22 cellular contexts compared by ENCODE assay signal in genomic region chr7:4789194-4790077, GRCh38.
"Had no signal": no experiment of that assay in that cellular context is flagged by ENCODE, and none has a peak within 500 bp of the region (broad histone marks: within the 10 kb centered on the region; RNA-seq: fewer than 3 reads in every experiment).

No MANE protein-coding gene starts in this region.

- H3K27ac ChIP-seq: brain microvascular endothelial cell, esophagus muscularis mucosa, foreskin keratinocyte, left lung, neural progenitor cell, sigmoid colon had no signal

- H3K4me1 ChIP-seq: foreskin keratinocyte, neural progenitor cell had no signal

- H3K4me3 ChIP-seq: esophagus muscularis mucosa, left lung, lung, neural progenitor cell, sigmoid colon had no signal

- H3K36me3 Mint-ChIP-seq: natural killer cell had no signal

- H3K27me3 ChIP-seq: brain microvascular endothelial cell, esophagus muscularis mucosa, foreskin keratinocyte, left lung, neural progenitor cell, sigmoid colon had no signal

- DNase-seq: activated CD4-positive, alpha-beta T cell treated with anti-CD3 and anti-CD28 coated beads for 4 hours; activated CD4-positive, alpha-beta T cell treated with anti-CD3 and anti-CD28 coated beads, Interleukin-2, amount 50 U/mL, for 4 hours; activated naive CD4-positive, alpha-beta T cell; activated T-cell treated with anti-CD3 and anti-CD28 coated beads for 4 hours; activated T-cell treated with anti-CD3 and anti-CD28 coated beads, Interleukin-2, amount 50 U/mL, for 72 hours; brain microvascular endothelial cell; foreskin keratinocyte; mesendoderm; natural killer cell; small intestine; stimulated activated CD4-positive, alpha-beta T cell treated with anti-CD3 and anti-CD28 coated beads, Interleukin-4, amount 100 ng/mL, for 4 hours; stimulated activated CD8-positive, alpha-beta memory T cell treated with anti-CD3 and anti-CD28 coated beads, Interleukin-4, amount 100 ng/mL, for 48 hours; stimulated activated naive CD8-positive, alpha-beta T cell treated with anti-CD3 and anti-CD28 coated beads, Interleukin-15, amount 100 ng/mL, for 72 hours had no signal

- H2AFZ ChIP-seq: neural progenitor cell had no signal

- H3K4me3 Mint-ChIP-seq: activated T-cell treated with anti-CD3 and anti-CD28 coated beads, Interleukin-2, amount 50 U/mL, for 72 hours; dendritic cell treated with granulocyte-macrophage colony-stimulating factor and Interleukin-4, amounts not matched to agents 40 ng/mL and 50 ng/mL, for 4 days; natural killer cell; neural progenitor cell; stimulated activated memory B cell treated with anti-CD40 and anti-IgM and Interleukin-4, amounts not matched to agents 10 μg/mL and 1 μg/mL and 100 μg/mL, for 72 hours; stimulated activated naive CD8-positive, alpha-beta T cell treated with anti-CD3 and anti-CD28 coated beads, Interleukin-15, amount 100 ng/mL, for 72 hours; type B pancreatic cell had no signal

- H3K9me3 ChIP-seq: esophagus muscularis mucosa, left lung, sigmoid colon had no signal

- H3K4me2 ChIP-seq: neural progenitor cell had no signal

- H3K27ac Mint-ChIP-seq: activated naive CD4-positive, alpha-beta T cell treated with anti-CD3 and anti-CD28 coated beads, Interleukin-2, amount 50 U/mL, for 72 hours; activated T-cell treated with anti-CD3 and anti-CD28 coated beads, Interleukin-2, amount 50 U/mL, for 72 hours; dendritic cell treated with granulocyte-macrophage colony-stimulating factor and Interleukin-4, amounts not matched to agents 40 ng/mL and 50 ng/mL, for 4 days; stimulated activated memory B cell treated with anti-CD40 and anti-IgM and Interleukin-4, amounts not matched to agents 10 μg/mL and 1 μg/mL and 100 μg/mL, for 72 hours; type B pancreatic cell had no signal

- H3K36me3 ChIP-seq: neural progenitor cell had no signal

- H3K9me3 Mint-ChIP-seq: activated naive CD4-positive, alpha-beta T cell treated with anti-CD3 and anti-CD28 coated beads, Interleukin-2, amount 50 U/mL, for 72 hours; activated T-cell treated with anti-CD3 and anti-CD28 coated beads, Interleukin-2, amount 50 U/mL, for 72 hours; dendritic cell treated with granulocyte-macrophage colony-stimulating factor and Interleukin-4, amounts not matched to agents 40 ng/mL and 50 ng/mL, for 4 days; natural killer cell; neural progenitor cell; stimulated activated memory B cell treated with anti-CD40 and anti-IgM and Interleukin-4, amounts not matched to agents 10 μg/mL and 1 μg/mL and 100 μg/mL, for 72 hours; stimulated activated naive CD8-positive, alpha-beta T cell treated with anti-CD3 and anti-CD28 coated beads, Interleukin-15, amount 100 ng/mL, for 72 hours; type B pancreatic cell had no signal

- H3K27me3 Mint-ChIP-seq: dendritic cell treated with granulocyte-macrophage colony-stimulating factor and Interleukin-4, amounts not matched to agents 40 ng/mL and 50 ng/mL, for 4 days; stimulated activated memory B cell treated with anti-CD40 and anti-IgM and Interleukin-4, amounts not matched to agents 10 μg/mL and 1 μg/mL and 100 μg/mL, for 72 hours; stimulated activated naive CD8-positive, alpha-beta T cell treated with anti-CD3 and anti-CD28 coated beads, Interleukin-15, amount 100 ng/mL, for 72 hours; type B pancreatic cell had no signal

- ATAC-seq: activated naive CD4-positive, alpha-beta T cell treated with anti-CD3 and anti-CD28 coated beads, Interleukin-2, amount 50 U/mL, for 72 hours; activated T-cell treated with anti-CD3 and anti-CD28 coated beads, Interleukin-2, amount 50 U/mL, for 72 hours; foreskin keratinocyte; left lung; natural killer cell; stimulated activated memory B cell treated with anti-CD40 and anti-IgM and Interleukin-4, amounts not matched to agents 10 μg/mL and 1 μg/mL and 100 μg/mL, for 72 hours; stimulated activated naive CD8-positive, alpha-beta T cell treated with anti-CD3 and anti-CD28 coated beads, Interleukin-15, amount 100 ng/mL, for 72 hours had no signal
